In the genomic region with DNA sequence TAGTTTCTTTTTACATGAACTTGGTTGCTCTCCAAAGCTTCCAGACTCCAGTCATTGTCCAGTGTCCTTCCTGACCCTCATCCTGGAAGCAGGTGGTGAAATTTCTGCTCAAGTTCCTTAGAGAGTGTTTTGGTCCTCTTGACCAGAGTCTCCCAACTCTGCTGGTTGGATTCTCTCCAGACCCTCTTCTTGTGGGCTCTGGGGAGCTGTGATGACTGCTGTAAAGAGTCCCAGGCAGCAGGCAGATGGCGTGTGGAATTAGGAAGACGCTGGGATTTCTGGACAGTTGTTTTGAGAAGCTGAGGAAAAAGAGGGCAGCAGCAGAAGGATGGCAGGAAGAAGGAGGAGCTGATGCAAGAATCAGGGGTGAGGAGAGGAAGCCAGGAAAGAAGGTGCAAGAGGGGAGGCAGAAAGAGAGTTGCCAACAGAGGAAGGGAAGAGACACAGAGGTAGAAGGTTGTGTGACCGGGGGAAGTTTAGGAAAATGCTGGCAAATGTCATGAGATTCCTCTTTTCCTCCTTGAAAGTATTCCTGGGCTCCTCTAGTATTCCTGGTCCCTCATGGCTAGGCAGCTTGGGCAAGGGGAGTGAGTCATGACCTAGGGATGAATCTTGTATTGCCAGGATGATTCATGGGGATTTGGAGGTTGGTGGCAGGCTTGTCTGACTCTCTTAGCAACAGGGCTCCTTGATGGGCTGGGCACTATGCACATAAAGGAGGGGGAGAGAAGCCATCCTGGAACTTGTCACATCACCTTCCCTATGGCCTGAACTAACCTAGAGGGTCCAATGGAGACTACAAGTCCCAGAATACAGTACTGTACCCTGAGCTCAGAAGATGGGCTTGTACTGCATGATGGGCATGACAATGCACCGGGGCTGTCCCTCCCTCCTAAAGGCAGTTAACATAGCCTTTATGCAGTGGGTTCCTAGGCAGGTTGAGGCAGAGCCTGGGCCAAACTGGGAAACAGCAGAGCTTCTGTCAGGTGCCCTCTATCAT, we compare ENCODE assay signal across 1 cellular context.
A peak's percentile ranks its signal among the peaks of the same experiment; 100 is the strongest.
TF ChIP-seq lines count a peak whose summit lies in the region.

No MANE protein-coding gene starts in this region.

TF ChIP-seq in HepG2, 621 proteins besides CTCF, POLR2A, EP300 and RAD21:
- TF ChIP-seq PAWR (CRISPR knock-in tag; IDR thresholded peaks at IDR 0.05; ENCODE audit: borderline replicate concordance) = no peak
- 0 out of 2 replicates have a peak, but pooled peaks have one; percentile 31 for TF ChIP-seq FOSL2 (CRISPR knock-in tag; IDR thresholded peaks at IDR 0.05)
- no peak for TF ChIP-seq NKX3-1 (CRISPR knock-in tag; IDR thresholded peaks at IDR 0.05)
- no peak for TF ChIP-seq SALL1 (CRISPR knock-in tag; IDR thresholded peaks at IDR 0.05)
